Comparison of ENCODE assay signal across 8 cellular contexts in the genomic region with DNA sequence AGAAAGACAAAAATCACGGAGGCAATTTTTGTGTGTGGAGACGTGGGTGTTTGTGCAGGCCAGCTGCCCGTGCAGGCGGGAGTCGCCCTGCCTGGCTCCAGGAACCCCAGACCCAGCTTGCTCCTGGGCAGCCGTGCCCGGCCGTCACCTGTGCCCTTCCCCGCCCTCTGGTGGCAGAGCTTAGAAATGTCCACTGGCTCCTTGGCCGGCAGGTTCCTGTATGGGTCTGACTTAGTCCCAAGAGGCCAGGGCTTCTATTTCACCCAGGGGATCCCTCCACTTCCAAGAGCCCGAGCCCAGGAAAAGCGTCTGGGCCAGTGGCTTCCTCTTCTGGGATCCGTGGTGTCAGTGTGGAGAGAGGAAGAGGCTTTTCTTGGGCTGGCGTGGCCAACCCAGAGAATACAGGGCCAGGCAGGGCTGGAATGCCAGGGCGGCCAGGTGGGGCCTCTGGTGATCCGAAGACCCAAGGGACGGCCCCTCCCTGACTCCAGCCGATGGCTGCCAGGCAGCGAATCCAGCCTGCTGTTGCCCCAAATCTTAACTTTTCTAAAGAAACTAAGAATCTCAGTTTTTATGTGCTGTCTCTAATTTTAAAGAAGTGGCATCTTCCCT.
A peak's percentile ranks its signal among the peaks of the same experiment; 100 is the strongest.
DNase-seq lines count a peak whose midpoint lies in the region; ATAC-seq and TF ChIP-seq lines count a peak whose summit lies in the region.

No MANE protein-coding gene starts in this region.

- H3K27me3 ChIP-seq in testis = no peaks in the 10 kb centered on the region

- peaks cover 9% of the 10 kb centered on the region for H3K4me1 ChIP-seq in testis

- intact Hi-C loops in testis (cut with DNase I; ENCODE audit: low total_unique reads) = loop anchor here (10.0 kb wide), 1 partner anchor 123 kb away; a partner anchor contains a TSS

- no peak for ATAC-seq in HG03039 (IDR thresholded peaks at IDR 0.05; ENCODE audit: unreplicated experiment)

- DNase-seq in AG04449 (ENCODE audit: low read depth, low spot score) = no peak
- DNase-seq in HT-29 (ENCODE audit: low spot score) = peak; percentile 63
- DNase-seq in activated CD4-positive, alpha-beta T cell treated with anti-CD3 and anti-CD28 coated beads, Interleukin-2, amount 50 U/mL, for 48 hours = peak; percentile 28
- DNase-seq in islet precursor cell = peak; percentile 90
- DNase-seq in testis = peak; percentile 73
- no peak for DNase-seq in central memory CD4-positive, alpha-beta T cell

- 44 to 46% methylated on average over 8 to 19 of the region's 19 CpGs for WGBS in testis, 2 donors

- H3K4me3 ChIP-seq in AG04449 (ENCODE audit: low read depth, low read length) = no peak overlapping the region
- H3K4me3 ChIP-seq in testis = no peak overlapping the region

- CTCF ChIA-PET in AG04449 (lab: Yijun Ruan, JAX) = no interaction called here

- TF ChIP-seq POLR2A in testis (IDR thresholded peaks at IDR 0.05) = no peak

- POLR2A ChIA-PET in AG04449 (lab: Yijun Ruan, JAX) = no interaction called here

- H3K36me3 ChIP-seq in testis (ENCODE audit: low read depth, missing control alignments) = no peaks in the 10 kb centered on the region

- no peaks in the 10 kb centered on the region for H3K9me3 ChIP-seq in testis

- peak overlapping the region; percentile 5 to 39 for H3K27ac ChIP-seq in testis

- TF ChIP-seq CTCF in AG04449 (IDR thresholded peaks at IDR 0.05; ENCODE audit: insufficient read depth, low read length, missing control alignments) (peak; percentile 2), GM12872 (IDR thresholded peaks at IDR 0.05; ENCODE audit: insufficient read depth, low read depth, low read length) (peak; percentile 62), testis (IDR thresholded peaks at IDR 0.05) (peak; percentile 53 to 64 (median 56))

Comparison
In these comparisons a context has a peak if more than half of its experiments do, and no peak if none do; other contexts are left out.
1. DNase-seq: peak in HT-29 (single experiment), activated CD4-positive, alpha-beta T cell treated with anti-CD3 and anti-CD28 coated beads, Interleukin-2, amount 50 U/mL, for 48 hours (2 of 2), islet precursor cell (single experiment) and testis (single experiment); none in AG04449 (single experiment) and central memory CD4-positive, alpha-beta T cell (single experiment).
2. CTCF ChIP-seq: peak in every context shown above with its lines; median percentile 62 in GM12872; 56 in testis; 2 in AG04449.